In genomic region chrX:153722704-153723350, GRCh38 we compare ENCODE assay signal across 8 cellular contexts. TPM values are rescaled to one million over a fixed set of nuclear protein-coding genes. Genes with fewer than 3 reads are reported as not detected.
A peak's percentile ranks its signal among the peaks of the same experiment; 100 is the strongest.
DNase-seq lines count a peak whose midpoint lies in the region; ATAC-seq, FAIRE-seq and TF ChIP-seq lines count a peak whose summit lies in the region.

No MANE protein-coding gene starts in this region.

- no peaks in the 10 kb centered on the region for H3K9me3 Mint-ChIP-seq in astrocyte (ENCODE audit: unreplicated experiment)

- H3K27me3 ChIP-seq in HL-60 (ENCODE audit: insufficient read depth, poor library complexity, severe bottlenecking) = no peaks in the 10 kb centered on the region
- H3K27me3 ChIP-seq in astrocyte (ENCODE audit: insufficient read depth, low read length) = no peaks in the 10 kb centered on the region
- no peaks in the 10 kb centered on the region for H3K27me3 ChIP-seq in lung (ENCODE audit: control insufficient read depth, insufficient read depth)

- peaks cover 5% of the 10 kb centered on the region for H3K4me1 Mint-ChIP-seq in astrocyte (ENCODE audit: low read depth, unreplicated experiment)

- H3K27ac Mint-ChIP-seq in astrocyte (ENCODE audit: unreplicated experiment) = peak overlapping the region; percentile 83

- H3K9ac ChIP-seq in astrocyte (ENCODE audit: low read length) = peak overlapping the region; percentile 85

- H3K27ac ChIP-seq in 22Rv1 (peak overlapping the region; percentile 82), HL-60 (replicated peaks) (peak overlapping the region; percentile 83), astrocyte (ENCODE audit: low read depth, low read length) (peak overlapping the region; percentile 56), lung (ENCODE audit: low read depth in 1 of 2, low read length in 1 of 2) (peak overlapping the region; percentile 89 to 92)

- peak overlapping the region; percentile 90 for H3K4me3 Mint-ChIP-seq in astrocyte (ENCODE audit: unreplicated experiment)

- H3K9me3 ChIP-seq in astrocyte (ENCODE audit: insufficient read depth, low read depth, low read length) (no peaks in the 10 kb centered on the region), lung (ENCODE audit: control insufficient read depth in 2 of 2, insufficient read depth in 1 of 2, low read length in 1 of 2) (peaks cover 0 to 12% of the 10 kb centered on the region in 2 donors)

- H3K4me3 ChIP-seq in HL-60 (replicated peaks; ENCODE audit: insufficient read depth, low read length) (peak overlapping the region; percentile 64), astrocyte (ENCODE audit: insufficient read depth, low read depth, low read length) (peak overlapping the region; percentile 66), lung (peak overlapping the region; percentile 57)

- 16 to 56% methylated on average over 8 to 12 of the region's 12 CpGs for WGBS in lung, 2 donors

- no peaks in the 10 kb centered on the region for H3K27me3 Mint-ChIP-seq in astrocyte (ENCODE audit: low read depth, unreplicated experiment)

- DNase-seq in HL-60 (ENCODE audit: low read depth in 1 of 2, low spot score in 1 of 2) (peak; percentile 23 to 41), astrocyte (ENCODE audit: low read depth) (no peak), lung (ENCODE audit: low spot score) (no peak), putamen (ENCODE audit: low spot score) (no peak), GM13977 (ENCODE audit: low spot score) (no peak), H4 (ENCODE audit: low spot score) (no peak), OCI-M2 (lab: John Stamatoyannopoulos, UW; ENCODE audit: unreplicated experiment) (no peak)

- H3K36me3 ChIP-seq in astrocyte (ENCODE audit: insufficient read depth, low read length) (peaks cover 7% of the 10 kb centered on the region), lung (ENCODE audit: control insufficient read depth in 2 of 2, insufficient read depth in 2 of 2, low read length in 2 of 2) (peaks cover 8 to 9% of the 10 kb centered on the region in 2 donors)

- FAIRE-seq in astrocyte (lab: Jason Lieb, UNC) = no peak

- TF ChIP-seq CTCF in 22Rv1 (IDR thresholded peaks at IDR 0.05) (no peak), HL-60 (IDR thresholded peaks at IDR 0.05; ENCODE audit: insufficient read depth, low read length) (no peak), astrocyte (IDR thresholded peaks at IDR 0.05; ENCODE audit: insufficient read depth, low read depth, low read length) (no peak), lung (IDR thresholded peaks at IDR 0.05; ENCODE audit: control extremely low read depth, extremely low read depth) (no peak), GM13977 (IDR thresholded peaks at IDR 0.05; ENCODE audit: extremely low read depth, insufficient read depth, missing control alignments) (no peak)

- in situ Hi-C loops in GM13977 (cut with MboI; ENCODE audit: low pct_unique_long_range_greater_than_20kb, low sequenced_read_pairs, unreplicated experiment) = no loop called here

- H2AFZ ChIP-seq in astrocyte (ENCODE audit: low read depth, low read length) = peak overlapping the region; percentile 52

- H3K79me2 ChIP-seq in astrocyte (ENCODE audit: insufficient read depth, low read length) = peaks cover 38% of the 10 kb centered on the region

- H3K4me2 ChIP-seq in astrocyte (ENCODE audit: low read length) = peak overlapping the region; percentile 93

- H3K4me1 ChIP-seq in astrocyte (ENCODE audit: insufficient read depth, low read length) = peaks cover 29% of the 10 kb centered on the region
- peaks cover 9 to 11% of the 10 kb centered on the region in 2 donors for H3K4me1 ChIP-seq in lung (ENCODE audit: control insufficient read depth in 2 of 2, insufficient read depth in 2 of 2, low read length in 2 of 2)

- H3K36me3 Mint-ChIP-seq in astrocyte (ENCODE audit: low read depth, unreplicated experiment) = peaks cover 4% of the 10 kb centered on the region

- peaks cover 31% of the 10 kb centered on the region for H4K20me1 ChIP-seq in astrocyte (ENCODE audit: insufficient read depth, low read length)

- no peak for ATAC-seq in lung (ENCODE audit: insufficient read depth, low FRiP score)

RNA-seq across cellular contexts. Expression of gene BCAP31, which starts 1.4 kb away (rescaled TPM):
- total RNA-seq in astrocyte = 219 and 222 TPM in 2 replicates
- total RNA-seq in lung = 100 to 1,000 TPM in 1 of 2 donors, 10 to 100 TPM in 1; 76.8 to 233 TPM
- 100 to 1,000 TPM; 180 to 283 TPM for polyA plus RNA-seq in lung
- 233 and 264 TPM in 2 replicates for total RNA-seq in H4 (2014; rRNA removed; shearing (Covaris generic))

RNA-seq across cellular contexts. Expression of gene ABCD1, which starts 1.8 kb away (rescaled TPM):
- 27.2 and 30.5 TPM in 2 replicates for total RNA-seq in astrocyte
- 10 to 100 TPM in 1 of 2 donors, 1 to 10 TPM in 1; 5.7 to 19.7 TPM for total RNA-seq in lung
- 10 to 100 TPM in 1 of 2 donors, 1 to 10 TPM in 1; 7.9 to 12.7 TPM for polyA plus RNA-seq in lung
- 8.6 and 9.1 TPM in 2 replicates for total RNA-seq in H4 (2014; rRNA removed; shearing (Covaris generic))

RNA-seq across cellular contexts. Expression of gene SLC6A8, which starts 35.1 kb away (rescaled TPM):
- 52.6 and 57.9 TPM in 2 replicates for total RNA-seq in astrocyte
- 10 to 100 TPM in 1 of 2 donors, 1 to 10 TPM in 1; 9.6 to 21.5 TPM for total RNA-seq in lung
- polyA plus RNA-seq in lung = 10 to 100 TPM in 1 of 2 donors, 1 to 10 TPM in 1; 5.3 to 10.2 TPM
- total RNA-seq in H4 (2014; rRNA removed; shearing (Covaris generic)) = 21.7 and 43.3 TPM in 2 replicates

RNA-seq across cellular contexts. Expression of gene PLXNB3, which starts 41.2 kb away (rescaled TPM):
- total RNA-seq in astrocyte (5.3 and 5.4 TPM in 2 replicates), lung (1 to 10 TPM; 1.0 to 2.6 TPM)
- polyA plus RNA-seq in lung = 1 to 10 TPM; 1.2 to 1.7 TPM
- 0.60 and 1.6 TPM in 2 replicates for total RNA-seq in H4 (2014; rRNA removed; shearing (Covaris generic))

RNA-seq across cellular contexts. Expression of gene PNCK, which starts 49.2 kb away (rescaled TPM):
- total RNA-seq in astrocyte (0.65 and 1.1 TPM in 2 replicates), lung (under 1 TPM; 0.67 to 0.77 TPM)
- polyA plus RNA-seq in lung = under 1 TPM; 0.44 to 0.67 TPM
- total RNA-seq in H4 (2014; rRNA removed; shearing (Covaris generic)) = 0.70 and 4.4 TPM in 2 replicates

Comparison
In these comparisons a context has a peak if more than half of its experiments do, and no peak if none do; other contexts are left out.
1. DNase-seq: peak in HL-60 (2 of 2); none in astrocyte (single experiment), lung (single experiment), putamen (single experiment), GM13977 (single experiment), H4 (single experiment) and OCI-M2 (single experiment).
2. Peak in every context shown above with its lines, with median percentiles within 50 percentile points of each other: H3K27ac ChIP-seq and H3K4me3 ChIP-seq.